Comparison of ENCODE assay signal across 9 cellular contexts in genomic region chr6:44217332-44218143, GRCh38. TPM values are rescaled to one million over a fixed set of nuclear protein-coding genes. Genes with fewer than 3 reads are reported as not detected.
DNase-seq lines count a peak whose midpoint lies in the region; ATAC-seq and TF ChIP-seq lines count a peak whose summit lies in the region.
"Had no signal": no experiment of that assay in that cellular context is flagged by ENCODE, and none has a peak within 500 bp of the region (broad histone marks: within the 10 kb centered on the region; RNA-seq: fewer than 3 reads in every experiment).

No MANE protein-coding gene starts in this region.

- 0 out of 22 replicates have a peak overlapping the region, but pooled peaks of 1 of the 11 experiments have one; percentile 8 for H3K9ac ChIP-seq in BLaER1 treated with 17β-estradiol and CSF1 and Interleukin-3, amounts not matched to agents 10 nM and 100 nM
- H3K9ac ChIP-seq in NT2/D1 (ENCODE audit: insufficient read length, low read depth) (peak overlapping the region; percentile 75), neuronal stem cell (ENCODE audit: low read depth, low read length, poor library complexity) (peak overlapping the region; percentile 78)

- DNase-seq in NT2/D1 (ENCODE audit: low read depth, low spot score) (no peak), foreskin keratinocyte (no peak), neuronal stem cell (ENCODE audit: low spot score) (no peak), T-helper 9 cell (no peak), NCI-H82 (lab: John Stamatoyannopoulos, UW) (no peak)
- DNase-seq: T-helper 17 cell had no signal

- peaks cover 4% of the 10 kb centered on the region for H3K79me1 ChIP-seq in neuronal stem cell (ENCODE audit: low read depth, low read length)

- no CpG with 5 or more reads among the region's 16 CpGs for WGBS in neuronal stem cell (ENCODE audit: extremely low coverage in 2 of 2, insufficient read length in 2 of 2, insufficient replicate concordance in 1 of 2), 2 donors

- H4K91ac ChIP-seq in neuronal stem cell (ENCODE audit: low read depth, low read length, poor library complexity) = no peak overlapping the region

- H3K18ac ChIP-seq in neuronal stem cell (ENCODE audit: low read length) = peak overlapping the region; percentile 89

- no peak overlapping the region for H2BK5ac ChIP-seq in neuronal stem cell (ENCODE audit: low read length)

- H3K9me3 ChIP-seq in BLaER1 treated with 17β-estradiol and CSF1 and Interleukin-3, amounts not matched to agents 10 nM and 100 nM (replicated peaks in 1 of 11) = no peaks in the 10 kb centered on the region
- H3K9me3 ChIP-seq in NT2/D1 (ENCODE audit: insufficient read depth, low read length) (no peaks in the 10 kb centered on the region), neuronal stem cell (replicated peaks in 1 of 2; ENCODE audit: control insufficient read depth in 2 of 2, insufficient read depth in 1 of 2, low read depth in 1 of 2, low read length in 2 of 2) (no peaks in the 10 kb centered on the region)

- H2BK120ac ChIP-seq in neuronal stem cell (ENCODE audit: low read depth, low read length) = peak overlapping the region; percentile 51

- peak overlapping the region; percentile 30 for H4K8ac ChIP-seq in neuronal stem cell (ENCODE audit: low read depth, low read length)

- no peak for TF ChIP-seq CTCF in foreskin keratinocyte (conservative IDR thresholded peaks at IDR 0.05)

- no peak overlapping the region for H2AFZ ChIP-seq in neuronal stem cell (ENCODE audit: low read length)

- H2BK15ac ChIP-seq in neuronal stem cell (ENCODE audit: low read length) = peak overlapping the region; percentile 78

- H3K36me3 ChIP-seq in BLaER1 treated with 17β-estradiol and CSF1 and Interleukin-3, amounts not matched to agents 10 nM and 100 nM = no peaks in the 10 kb centered on the region
- H3K36me3 ChIP-seq in NT2/D1 (ENCODE audit: insufficient read depth, insufficient read length, low read length) (no peaks in the 10 kb centered on the region), neuronal stem cell (replicated peaks in 1 of 2; ENCODE audit: control insufficient read depth in 2 of 2, insufficient read depth in 2 of 2, low read length in 2 of 2) (no peaks in the 10 kb centered on the region)

- H4K20me1 ChIP-seq in BLaER1 treated with 17β-estradiol and CSF1 and Interleukin-3, amounts not matched to agents 10 nM and 100 nM = no peaks in the 10 kb centered on the region; a peak in 2 of 22 replicates

- H3K23ac ChIP-seq in neuronal stem cell (ENCODE audit: low read depth, low read length, poor library complexity) = peak overlapping the region; percentile 76

- peak overlapping the region; percentile 39 for H3K14ac ChIP-seq in neuronal stem cell (ENCODE audit: low read length)

- H3K4me1 ChIP-seq in BLaER1 treated with 17β-estradiol and CSF1 and Interleukin-3, amounts not matched to agents 10 nM and 100 nM = peaks cover 44 to 63% (median 53%) of the 10 kb centered on the region in 10 experiments
- H3K4me1 ChIP-seq in NT2/D1 (ENCODE audit: insufficient read depth, insufficient read length) = peaks cover 12% of the 10 kb centered on the region
- H3K4me1 ChIP-seq in foreskin keratinocyte = no peaks in the 10 kb centered on the region
- peaks cover 32 to 35% of the 10 kb centered on the region in 2 donors for H3K4me1 ChIP-seq in neuronal stem cell (ENCODE audit: control insufficient read depth in 2 of 2, insufficient read depth in 1 of 2, low read depth in 1 of 2, low read length in 2 of 2)

- peak; percentile 49 for ATAC-seq in foreskin keratinocyte
- no peak for ATAC-seq in GM21360 (IDR thresholded peaks at IDR 0.05; ENCODE audit: unreplicated experiment)
- ATAC-seq in SK-N-SH treated with all-trans-retinoic acid at 6 μM for 48 hours = no peak
- ATAC-seq: T-helper 17 cell had no signal

- peaks cover 0 to 3% (median 0%) of the 10 kb centered on the region in 11 experiments; a peak in 1 of 22 replicates for H3K27me3 ChIP-seq in BLaER1 treated with 17β-estradiol and CSF1 and Interleukin-3, amounts not matched to agents 10 nM and 100 nM
- H3K27me3 ChIP-seq in NT2/D1 (ENCODE audit: insufficient read depth, insufficient read length) (peaks cover under 1% of the 10 kb centered on the region), foreskin keratinocyte (peaks cover 8% of the 10 kb centered on the region), neuronal stem cell (ENCODE audit: control insufficient read depth in 3 of 3, insufficient read depth in 3 of 3, low read depth in 1 of 3, low read length in 3 of 3) (no peaks in the 10 kb centered on the region)

- no peak overlapping the region for H3K4me3 ChIP-seq in BLaER1 treated with 17β-estradiol and CSF1 and Interleukin-3, amounts not matched to agents 10 nM and 100 nM
- H3K4me3 ChIP-seq in NT2/D1 (ENCODE audit: insufficient read length, low read depth) (no peak overlapping the region), neuronal stem cell (ENCODE audit: low read length in 2 of 2) (no peak overlapping the region)

- no peak overlapping the region for H3K4ac ChIP-seq in neuronal stem cell (ENCODE audit: low read length)

- peak overlapping the region; percentile 44 to 98 (median 88); a peak in 20 of 22 replicates for H3K4me2 ChIP-seq in BLaER1 treated with 17β-estradiol and CSF1 and Interleukin-3, amounts not matched to agents 10 nM and 100 nM
- no peak overlapping the region for H3K4me2 ChIP-seq in neuronal stem cell (ENCODE audit: insufficient read depth, low read length, poor library complexity, severe bottlenecking)

- peak overlapping the region; percentile 77 for H2BK12ac ChIP-seq in neuronal stem cell (ENCODE audit: low read length)

- H2AK5ac ChIP-seq in neuronal stem cell (ENCODE audit: low read depth, low read length) = peak overlapping the region; percentile 44

- H3K27ac ChIP-seq in BLaER1 treated with 17β-estradiol and CSF1 and Interleukin-3, amounts not matched to agents 10 nM and 100 nM = no peak overlapping the region
- no peak overlapping the region for H3K27ac ChIP-seq in foreskin keratinocyte
- peak overlapping the region; percentile 15 for H3K27ac ChIP-seq in neuronal stem cell (replicated peaks; ENCODE audit: low read length)

TF ChIP-seq in SK-N-SH treated with all-trans-retinoic acid at 6 μM for 48 hours, 23 proteins besides CTCF, POLR2A, EP300 and RAD21 (continues in another document):
- TF ChIP-seq ZNF8 (CRISPR knock-in tag; IDR thresholded peaks at IDR 0.05) (no peak), RARB (CRISPR knock-in tag; IDR thresholded peaks at IDR 0.05) (no peak), ESRRG (CRISPR knock-in tag; IDR thresholded peaks at IDR 0.05) (no peak), TOX (CRISPR knock-in tag; IDR thresholded peaks at IDR 0.05; ENCODE audit: borderline replicate concordance) (no peak), TCF4 (CRISPR knock-in tag; IDR thresholded peaks at IDR 0.05; ENCODE audit: borderline replicate concordance) (no peak), ISL1 (CRISPR knock-in tag; IDR thresholded peaks at IDR 0.05) (no peak), GLIS3 (CRISPR knock-in tag; IDR thresholded peaks at IDR 0.05) (no peak), TSHZ2 (CRISPR knock-in tag; IDR thresholded peaks at IDR 0.05) (no peak), ZNF565 (CRISPR knock-in tag; conservative IDR thresholded peaks at IDR 0.05; ENCODE audit: low read depth) (no peak), CSDC2 (CRISPR knock-in tag; IDR thresholded peaks at IDR 0.05) (no peak), PPARA (CRISPR knock-in tag; IDR thresholded peaks at IDR 0.05; ENCODE audit: borderline replicate concordance) (no peak)

RNA-seq across cellular contexts. Expression of gene MYMX, which starts 0.8 kb away (rescaled TPM):
- total RNA-seq in foreskin keratinocyte = not detected in 2 replicates
- not detected in 2 replicates for polyA plus RNA-seq in foreskin keratinocyte
- 2.1 TPM for polyA plus RNA-seq in neuronal stem cell (2013, experiment 1 of 2)
- 2.3 TPM for polyA plus RNA-seq in neuronal stem cell (2013, experiment 2 of 2)
- total RNA-seq: T-helper 17 cell had no signal

RNA-seq across cellular contexts. Expression of gene SLC29A1, which starts 5.9 kb away (rescaled TPM):
- 34.6 and 42.2 TPM in 2 replicates for total RNA-seq in foreskin keratinocyte
- 42.1 and 50.9 TPM in 2 replicates for polyA plus RNA-seq in foreskin keratinocyte
- polyA plus RNA-seq in neuronal stem cell (2013, experiment 1 of 2) = 101 TPM
- polyA plus RNA-seq in neuronal stem cell (2013, experiment 2 of 2) = 102 TPM

RNA-seq across cellular contexts. Expression of gene HSP90AB1, which starts 29.4 kb away (rescaled TPM):
- total RNA-seq in foreskin keratinocyte = 1,007 and 1,222 TPM in 2 replicates
- 607 and 798 TPM in 2 replicates for polyA plus RNA-seq in foreskin keratinocyte
- polyA plus RNA-seq in neuronal stem cell (2013, experiment 1 of 2) = 1,143 TPM
- 1,131 TPM for polyA plus RNA-seq in neuronal stem cell (2013, experiment 2 of 2)

RNA-seq across cellular contexts. Expression of gene SLC35B2, which starts 39.8 kb away (rescaled TPM):
- 76.7 and 77.0 TPM in 2 replicates for total RNA-seq in foreskin keratinocyte
- polyA plus RNA-seq in foreskin keratinocyte = 72.9 and 79.6 TPM in 2 replicates
- polyA plus RNA-seq in neuronal stem cell (2013, experiment 1 of 2) = 42.4 TPM
- 41.6 TPM for polyA plus RNA-seq in neuronal stem cell (2013, experiment 2 of 2)

RNA-seq across cellular contexts. Expression of gene NFKBIE, which starts 47.8 kb away (rescaled TPM):
- total RNA-seq in foreskin keratinocyte = 15.8 and 16.8 TPM in 2 replicates
- 16.9 and 18.7 TPM in 2 replicates for polyA plus RNA-seq in foreskin keratinocyte
- polyA plus RNA-seq in neuronal stem cell (2013, experiment 1 of 2) = 9.5 TPM
- polyA plus RNA-seq in neuronal stem cell (2013, experiment 2 of 2) = 9.0 TPM
